Comparison of ENCODE assay signal across 8 cellular contexts in genomic region chr1:11806307-11806936, GRCh38. TPM values are rescaled to one million over a fixed set of nuclear protein-coding genes. Genes with fewer than 3 reads are reported as not detected.
A peak's percentile ranks its signal among the peaks of the same experiment; 100 is the strongest.
DNase-seq lines count a peak whose midpoint lies in the region; ATAC-seq and TF ChIP-seq lines count a peak whose summit lies in the region.

No MANE protein-coding gene starts in this region.

- intact Hi-C loops in sigmoid colon (cut with DNase I), result loop anchor here (10.0 kb wide), 1 partner anchor 532 kb away; the partner anchor contains the start of gene UBIAD1

- DNase-seq in NCI-H2227 (lab: John Stamatoyannopoulos, UW; ENCODE audit: unreplicated experiment) (peak; percentile 31), NCI-H2227 treated with DMSO at 0.1 percent for 48 hours (lab: John Stamatoyannopoulos, UW) (no peak), hepatic stellate cell (ENCODE audit: low spot score) (peak; percentile 54), sigmoid colon (peak; percentile 69), NCI-H446 treated with DMSO at 0.1 percent for 48 hours (lab: John Stamatoyannopoulos, UW) (no peak)
- DNase-seq in activated naive CD8-positive, alpha-beta T cell treated with anti-CD3 and anti-CD28 coated beads, Interleukin-2, amount 10 ng/mL, durations not matched to agents 7 days and 5 days, result no peak

- no peak for TF ChIP-seq CTCF in sigmoid colon (IDR thresholded peaks at IDR 0.05)

- no peaks in the 10 kb centered on the region for H3K9me3 Mint-ChIP-seq in IgD-negative memory B cell
- H3K9me3 Mint-ChIP-seq in activated naive CD8-positive, alpha-beta T cell treated with anti-CD3 and anti-CD28 coated beads, Interleukin-2, amount 10 ng/mL, durations not matched to agents 7 days and 5 days, result no peaks in the 10 kb centered on the region

- H3K9me3 ChIP-seq in sigmoid colon, result no peaks in the 10 kb centered on the region

- peak overlapping the region; percentile 87 to 100 (median 100) for H3K4me3 Mint-ChIP-seq in IgD-negative memory B cell
- peak overlapping the region; percentile 99 for H3K4me3 Mint-ChIP-seq in activated naive CD8-positive, alpha-beta T cell treated with anti-CD3 and anti-CD28 coated beads, Interleukin-2, amount 10 ng/mL, durations not matched to agents 7 days and 5 days

- peaks cover 0 to 61% (median 59%) of the 10 kb centered on the region in 4 donors for H3K4me1 ChIP-seq in sigmoid colon

- no peaks in the 10 kb centered on the region for H3K27me3 ChIP-seq in sigmoid colon

- WGBS in sigmoid colon, 2 donors, result 1 to 2% methylated on average over 20 of the region's 20 CpGs

- peak overlapping the region; percentile 95 to 99 (median 97) for H3K27ac ChIP-seq in sigmoid colon

- TF ChIP-seq EP300 in sigmoid colon (IDR thresholded peaks at IDR 0.05), result no peak

- peaks cover 38 to 50% (median 46%) of the 10 kb centered on the region in 3 donors for H3K4me1 Mint-ChIP-seq in IgD-negative memory B cell
- peaks cover 51% of the 10 kb centered on the region for H3K4me1 Mint-ChIP-seq in activated naive CD8-positive, alpha-beta T cell treated with anti-CD3 and anti-CD28 coated beads, Interleukin-2, amount 10 ng/mL, durations not matched to agents 7 days and 5 days

- H3K27me3 Mint-ChIP-seq in IgD-negative memory B cell, result no peaks in the 10 kb centered on the region
- H3K27me3 Mint-ChIP-seq in activated naive CD8-positive, alpha-beta T cell treated with anti-CD3 and anti-CD28 coated beads, Interleukin-2, amount 10 ng/mL, durations not matched to agents 7 days and 5 days, result no peaks in the 10 kb centered on the region

- H3K36me3 ChIP-seq in sigmoid colon, result peaks cover 0 to 36% (median 7%) of the 10 kb centered on the region in 4 donors

- peak; percentile 45 for ATAC-seq in GM21717 (IDR thresholded peaks at IDR 0.05; ENCODE audit: unreplicated experiment)
- peak; percentile 29 for ATAC-seq in activated naive CD8-positive, alpha-beta T cell treated with anti-CD3 and anti-CD28 coated beads, Interleukin-2, amount 10 ng/mL, durations not matched to agents 7 days and 5 days (ENCODE audit: low read depth)

- TF ChIP-seq POLR2A in sigmoid colon (IDR thresholded peaks at IDR 0.05), result peak in 1 of 2 donors; percentile 28

- H3K27ac Mint-ChIP-seq in IgD-negative memory B cell, result peak overlapping the region; percentile 89 to 100 (median 100)
- peak overlapping the region; percentile 98 for H3K27ac Mint-ChIP-seq in activated naive CD8-positive, alpha-beta T cell treated with anti-CD3 and anti-CD28 coated beads, Interleukin-2, amount 10 ng/mL, durations not matched to agents 7 days and 5 days

- POLR2A ChIA-PET in activated naive CD8-positive, alpha-beta T cell treated with anti-CD3 and anti-CD28 coated beads, Interleukin-2, amount 10 ng/mL, durations not matched to agents 7 days and 5 days (lab: Charles Lee), result interaction anchor here (0.5 to 2.4 kb wide), 11 partner anchors 10 to 1618 kb away, joined by 3 to 67 read pairs (median 4); partner anchors contain the start of genes FBXO6 and MFN2

- H3K36me3 Mint-ChIP-seq in IgD-negative memory B cell, result peaks cover 1% of the 10 kb centered on the region
- H3K36me3 Mint-ChIP-seq in activated naive CD8-positive, alpha-beta T cell treated with anti-CD3 and anti-CD28 coated beads, Interleukin-2, amount 10 ng/mL, durations not matched to agents 7 days and 5 days, result peaks cover 11% of the 10 kb centered on the region

- peak overlapping the region; percentile 77 to 90 (median 80) for H3K4me3 ChIP-seq in sigmoid colon

RNA-seq across cellular contexts. Expression of gene CLCN6, which starts 0.4 kb away (rescaled TPM):
- polyA plus RNA-seq in IgD-negative memory B cell (11.7 TPM), sigmoid colon (10 to 100 TPM in 1 of 3 donors, 1 to 10 TPM in 2; 3.0 to 17.6 (median 3.7) TPM)
- total RNA-seq in activated naive CD8-positive, alpha-beta T cell treated with anti-CD3 and anti-CD28 coated beads, Interleukin-2, amount 10 ng/mL, durations not matched to agents 7 days and 5 days, result 10 to 100 TPM; 21.9 to 25.5 TPM
- total RNA-seq in sigmoid colon, result 10 to 100 TPM; 12.1 to 19.7 (median 16.1) TPM

RNA-seq across cellular contexts. Expression of gene MTHFR, which starts 0.7 kb away (rescaled TPM):
- 14.3 TPM for polyA plus RNA-seq in IgD-negative memory B cell
- total RNA-seq in activated naive CD8-positive, alpha-beta T cell treated with anti-CD3 and anti-CD28 coated beads, Interleukin-2, amount 10 ng/mL, durations not matched to agents 7 days and 5 days, result 10 to 100 TPM; 47.0 to 47.1 TPM
- 10 to 100 TPM; 16.8 to 38.3 (median 27.9) TPM for total RNA-seq in sigmoid colon
- polyA plus RNA-seq in sigmoid colon, result 10 to 100 TPM in 2 of 3 donors, 1 to 10 TPM in 1; 6.6 to 34.6 (median 13.6) TPM

RNA-seq across cellular contexts. Expression of gene NPPA, which starts 41.2 kb away (rescaled TPM):
- polyA plus RNA-seq in IgD-negative memory B cell (not detected), sigmoid colon (1 to 10 TPM in 1 of 3 donors, under 1 TPM in 1, not detected in 1; 0.92 to 8.6 TPM)
- total RNA-seq in activated naive CD8-positive, alpha-beta T cell treated with anti-CD3 and anti-CD28 coated beads, Interleukin-2, amount 10 ng/mL, durations not matched to agents 7 days and 5 days, result not detected
- total RNA-seq in sigmoid colon, result not detected

RNA-seq across cellular contexts. Expression of gene C1orf167, which starts 44.4 kb away (rescaled TPM):
- polyA plus RNA-seq in IgD-negative memory B cell (not detected), sigmoid colon (1 to 10 TPM; 1.6 to 2.4 (median 2.2) TPM)
- not detected for total RNA-seq in activated naive CD8-positive, alpha-beta T cell treated with anti-CD3 and anti-CD28 coated beads, Interleukin-2, amount 10 ng/mL, durations not matched to agents 7 days and 5 days
- 1 to 10 TPM in 2 of 4 donors, under 1 TPM in 1, not detected in 1; 0.66 to 1.8 (median 1.1) TPM for total RNA-seq in sigmoid colon

RNA-seq across cellular contexts. Expression of gene NPPB, which starts 52.3 kb away (rescaled TPM):
- polyA plus RNA-seq in IgD-negative memory B cell (not detected), sigmoid colon (1 to 10 TPM in 2 of 3 donors, not detected in 1; 2.0 to 8.4 TPM)
- not detected for total RNA-seq in activated naive CD8-positive, alpha-beta T cell treated with anti-CD3 and anti-CD28 coated beads, Interleukin-2, amount 10 ng/mL, durations not matched to agents 7 days and 5 days
- not detected for total RNA-seq in sigmoid colon

Comparison
In these comparisons a context has a peak if more than half of its experiments do, and no peak if none do; other contexts are left out.
1. DNase-seq: peak in NCI-H2227 (single experiment), hepatic stellate cell (single experiment) and sigmoid colon (single experiment); none in NCI-H2227 treated with DMSO at 0.1 percent for 48 hours (single experiment), activated naive CD8-positive, alpha-beta T cell treated with anti-CD3 and anti-CD28 coated beads, Interleukin-2, amount 10 ng/mL, durations not matched to agents 7 days and 5 days (single experiment) and NCI-H446 treated with DMSO at 0.1 percent for 48 hours (single experiment).